Comparison of ENCODE assay signal across 10 cellular contexts in genomic region chr17:2749058-2749783, GRCh38. TPM values are rescaled to one million over a fixed set of nuclear protein-coding genes. Genes with fewer than 3 reads are reported as not detected.
DNase-seq lines count a peak whose midpoint lies in the region; ATAC-seq, FAIRE-seq and TF ChIP-seq lines count a peak whose summit lies in the region.
"Had no signal": no experiment of that assay in that cellular context is flagged by ENCODE, and none has a peak within 500 bp of the region (broad histone marks: within the 10 kb centered on the region; RNA-seq: fewer than 3 reads in every experiment).

CCDC92B (minus strand) TSS chr17:2749652; CDS start chr17:2735145, 14,507 bp downstream.

- no peak within 1 kb of the TSS for H3K9ac ChIP-seq in BLaER1 treated with 17β-estradiol and CSF1 and Interleukin-3, amounts not matched to agents 10 nM and 100 nM
- H3K9ac ChIP-seq in HUES48 (ENCODE audit: low read depth, low read length) = no peak within 1 kb of the TSS
- no peak within 1 kb of the TSS for H3K9ac ChIP-seq in GM12878 (ENCODE audit: control insufficient read depth, insufficient read depth, low read length)

- 8% methylated on average over 13 of the region's 76 CpGs for WGBS in GM12878 (ENCODE audit: insufficient coverage, insufficient replicate concordance, low lambda C conversion rate, missing lambda C conversion rate)
- WGBS in mesodermal cell (ENCODE audit: insufficient coverage in 2 of 2), 2 experiments = 5% methylated on average over 26 to 28 of the region's 76 CpGs

- H4K20me1 ChIP-seq in BLaER1 treated with 17β-estradiol and CSF1 and Interleukin-3, amounts not matched to agents 10 nM and 100 nM = peaks cover 0 to 34% (median 6%) of the 10 kb centered on the region in 11 experiments; a peak in 6 of 22 replicates
- H4K20me1 ChIP-seq in GM12878 (ENCODE audit: control insufficient read depth, insufficient read depth) = 0 out of 2 replicates have a peak, but pooled peaks cover 3% of the 10 kb centered on the region

- intact Hi-C loops in GM12878 (cut with micrococcal nuclease; ENCODE audit: unreplicated experiment) = no loop called here

- FAIRE-seq in GM12878 (lab: Jason Lieb, UNC) = no peak

- RAD21 ChIA-PET in GM12878 (lab: Charles Lee; ENCODE audit: unreplicated experiment) = no interaction called here

- ATAC-seq in GM12878 = no peak
- ATAC-seq in HG02571 (IDR thresholded peaks at IDR 0.05; ENCODE audit: unreplicated experiment) = no peak
- no peak for ATAC-seq in GM21423 (IDR thresholded peaks at IDR 0.05; ENCODE audit: unreplicated experiment)

- in situ Hi-C loops in GM12878 (cut with MboI) = no loop called here

- no peak within 1 kb of the TSS for H3K4me3 ChIP-seq in BLaER1 treated with 17β-estradiol and CSF1 and Interleukin-3, amounts not matched to agents 10 nM and 100 nM
- peak within 1 kb of the TSS; percentile 74 for H3K4me3 ChIP-seq in HUES48 (ENCODE audit: low read depth, low read length)
- no peak within 1 kb of the TSS for H3K4me3 ChIP-seq in GM12878
- peak within 1 kb of the TSS; percentile 24 for H3K4me3 ChIP-seq in mesodermal cell (ENCODE audit: extremely low read depth, insufficient read depth, low read length, poor library complexity, severe bottlenecking)
- H3K4me3 ChIP-seq: right lobe of liver had no signal

- BruUV-seq in GM12878 (replicated peaks; lab: Mats Ljungman, UMichigan) = no TSS peak

- SMC1A ChIA-PET in GM12878 (lab: Charles Lee; ENCODE audit: uncharacterized antibody, unreplicated experiment) = no interaction called here

- H3K4me1 ChIP-seq in BLaER1 treated with 17β-estradiol and CSF1 and Interleukin-3, amounts not matched to agents 10 nM and 100 nM = peaks cover 0 to 3% (median 0%) of the 10 kb centered on the region in 10 experiments; a peak in 1 of 20 replicates
- H3K4me1 ChIP-seq in HUES48 (ENCODE audit: control insufficient read depth, insufficient read depth, low read length) (peaks cover 5% of the 10 kb centered on the region; the same call in 1 of the 2 replicates), GM12878 (ENCODE audit: control insufficient read depth, insufficient read depth, low read length) (no peaks in the 10 kb centered on the region), mesodermal cell (ENCODE audit: control insufficient read depth, insufficient read depth, low read length, poor library complexity, severe bottlenecking) (no peaks in the 10 kb centered on the region)

- peak within 1 kb of the TSS in 9 of 11 experiments; percentile 11 to 77 (median 34); a peak in 10 of 22 replicates for H3K4me2 ChIP-seq in BLaER1 treated with 17β-estradiol and CSF1 and Interleukin-3, amounts not matched to agents 10 nM and 100 nM
- 0 out of 2 replicates have a peak within 1 kb of the TSS, but pooled peaks have one; percentile 26 for H3K4me2 ChIP-seq in GM12878 (ENCODE audit: control insufficient read depth, insufficient read depth)

- CTCF ChIA-PET in GM12878 (lab: Yijun Ruan, JAX) = no interaction called here

- DNase-seq in GM12878 (ENCODE audit: low read depth, low spot score) = no peak
- DNase-seq in GDM1 (lab: John Stamatoyannopoulos, UW) = no peak
- no peak for DNase-seq in HuH-7.5 (ENCODE audit: low spot score)

- H3K27ac ChIP-seq in BLaER1 treated with 17β-estradiol and CSF1 and Interleukin-3, amounts not matched to agents 10 nM and 100 nM = no peak within 1 kb of the TSS
- H3K27ac ChIP-seq in HUES48 (ENCODE audit: low read depth, low read length) (no peak within 1 kb of the TSS), GM12878 (ENCODE audit: control insufficient read depth, insufficient read depth) (no peak within 1 kb of the TSS), mesodermal cell (ENCODE audit: low read depth, low read length, severe bottlenecking) (no peak within 1 kb of the TSS)
- H3K27ac ChIP-seq: right lobe of liver had no signal

- TF ChIP-seq POLR2A in GM12878 (IDR thresholded peaks at IDR 0.05; ENCODE audit: low read depth, low read length) = no peak

- no peak for TF ChIP-seq EP300 in GM12878 (IDR thresholded peaks at IDR 0.05; ENCODE audit: borderline replicate concordance in 1 of 2, control insufficient read depth in 1 of 2, low read depth in 2 of 2, low read length in 2 of 2)

- no peaks in the 10 kb centered on the region for H3K36me3 ChIP-seq in BLaER1 treated with 17β-estradiol and CSF1 and Interleukin-3, amounts not matched to agents 10 nM and 100 nM
- no peaks in the 10 kb centered on the region for H3K36me3 ChIP-seq in HUES48 (ENCODE audit: control insufficient read depth, insufficient read depth, low read length)
- no peaks in the 10 kb centered on the region for H3K36me3 ChIP-seq in GM12878 (ENCODE audit: control insufficient read depth in 2 of 2, insufficient read depth in 2 of 2, low read length in 1 of 2)
- no peaks in the 10 kb centered on the region for H3K36me3 ChIP-seq in mesodermal cell (ENCODE audit: control insufficient read depth, insufficient read depth, low read length)
- H3K36me3 ChIP-seq: right lobe of liver had no signal

- H2AFZ ChIP-seq in GM12878 (ENCODE audit: control insufficient read depth, low read depth, low read length) = no peak within 1 kb of the TSS

- H3K27me3 ChIP-seq in BLaER1 treated with 17β-estradiol and CSF1 and Interleukin-3, amounts not matched to agents 10 nM and 100 nM = peaks cover 23 to 68% (median 50%) of the 10 kb centered on the region in 11 experiments
- H3K27me3 ChIP-seq in HUES48 (ENCODE audit: control insufficient read depth, insufficient read depth, low read length) = peaks cover 5% of the 10 kb centered on the region
- H3K27me3 ChIP-seq in GM12878 (replicated peaks in 1 of 2; ENCODE audit: control insufficient read depth in 2 of 2, insufficient read depth in 2 of 2, low read length in 1 of 2) = peaks cover 0 to 3% of the 10 kb centered on the region in 2 experiments; a peak in 2 of 4 replicates

- TF ChIP-seq CTCF in GM12878 (IDR thresholded peaks at IDR 0.05 in 2 of 3, conservative IDR thresholded peaks at IDR 0.05 in 1 of 3; ENCODE audit: control insufficient read depth in 2 of 3, extremely low read depth in 1 of 3, insufficient read depth in 1 of 3, low read depth in 3 of 3, low read length in 3 of 3) = no peak

- POLR2A ChIA-PET in GM12878 (lab: Charles Lee) = no interaction called here

- no peaks in the 10 kb centered on the region for H3K9me3 ChIP-seq in BLaER1 treated with 17β-estradiol and CSF1 and Interleukin-3, amounts not matched to agents 10 nM and 100 nM (replicated peaks in 1 of 11)
- H3K9me3 ChIP-seq in HUES48 (ENCODE audit: control insufficient read depth, insufficient read depth, low read length) (no peaks in the 10 kb centered on the region), GM12878 (replicated peaks; ENCODE audit: control insufficient read depth, insufficient read depth, low read length) (no peaks in the 10 kb centered on the region), mesodermal cell (ENCODE audit: control insufficient read depth, low read length) (no peaks in the 10 kb centered on the region)
- H3K9me3 ChIP-seq: right lobe of liver had no signal

- H3K79me2 ChIP-seq in GM12878 (ENCODE audit: control insufficient read depth, insufficient read depth, low read length) = no peaks in the 10 kb centered on the region

- no peak for TF ChIP-seq RAD21 in GM12878 (IDR thresholded peaks at IDR 0.05; ENCODE audit: insufficient read depth, low read depth, low read length)

TF ChIP-seq in GM12878, 131 proteins besides CTCF, POLR2A, EP300 and RAD21:
- no peak for TF ChIP-seq ZSCAN29 (IDR thresholded peaks at IDR 0.05)

RNA-seq across cellular contexts. Expression of gene CCDC92B, which starts in this region (rescaled TPM):
- total RNA-seq in GM12878 (2013; cell fraction: nucleolus; rRNA removed) = not detected in 2 replicates
- not detected in 2 replicates for total RNA-seq in GM12878 (2014; rRNA removed)
- not detected in 2 replicates for total RNA-seq in GM12878 (2014; rRNA removed; fragmentation: Illumina TruSeq; extraction: Trizol)
- not detected in 2 replicates for total RNA-seq in GM12878 (2021)
- polyA plus RNA-seq in GM12878 (2011; ENCODE audit: low read depth) = not detected
- polyA plus RNA-seq in GM12878 (2011; rRNA removed) = not detected in 2 replicates
- not detected in 2 replicates for polyA plus RNA-seq in GM12878 (2011; cell fraction: cytosol; rRNA removed)
- not detected in 2 replicates for polyA plus RNA-seq in GM12878 (2011; cell fraction: nucleus; rRNA removed)
- not detected in 2 replicates for polyA plus RNA-seq in GM12878 (2012)
- polyA plus RNA-seq in GM12878 (2014; fragmentation: Illumina TruSeq; extraction: Trizol) = not detected in 2 replicates
- polyA plus RNA-seq in GM12878 (2014; fragmentation: Nextera tagmentation; extraction: Ambion mirVana) = not detected
- polyA plus RNA-seq in GM12878 (2014; rRNA removed) = not detected in 2 replicates
- polyA plus RNA-seq in GM12878 (2016; fragmentation: Nextera tagmentation; extraction: Ambion mirVana) = not detected
- polyA minus RNA-seq in GM12878 (2011; rRNA and poly(A)+ RNA removed) = not detected in 2 replicates
- polyA minus RNA-seq in GM12878 (2011; cell fraction: cytosol; rRNA and poly(A)+ RNA removed) = not detected in 2 replicates
- polyA minus RNA-seq in GM12878 (2011; cell fraction: nucleus; rRNA and poly(A)+ RNA removed) = not detected in 2 replicates
- 0.33 TPM for polyA plus RNA-seq in mesodermal cell (2013, experiment 1 of 2)
- polyA plus RNA-seq in mesodermal cell (2013, experiment 2 of 2) = 0.20 TPM
- total RNA-seq: right lobe of liver had no signal
- polyA plus RNA-seq: keratinocyte had no signal

Comparison
In these comparisons a context has a peak if more than half of its experiments do, and no peak if none do; other contexts are left out.
1. H3K4me3 ChIP-seq: peak in HUES48 (single experiment) and mesodermal cell (single experiment); none in BLaER1 treated with 17β-estradiol and CSF1 and Interleukin-3, amounts not matched to agents 10 nM and 100 nM (0 of 10) and GM12878 (single experiment).